In the genomic region with DNA sequence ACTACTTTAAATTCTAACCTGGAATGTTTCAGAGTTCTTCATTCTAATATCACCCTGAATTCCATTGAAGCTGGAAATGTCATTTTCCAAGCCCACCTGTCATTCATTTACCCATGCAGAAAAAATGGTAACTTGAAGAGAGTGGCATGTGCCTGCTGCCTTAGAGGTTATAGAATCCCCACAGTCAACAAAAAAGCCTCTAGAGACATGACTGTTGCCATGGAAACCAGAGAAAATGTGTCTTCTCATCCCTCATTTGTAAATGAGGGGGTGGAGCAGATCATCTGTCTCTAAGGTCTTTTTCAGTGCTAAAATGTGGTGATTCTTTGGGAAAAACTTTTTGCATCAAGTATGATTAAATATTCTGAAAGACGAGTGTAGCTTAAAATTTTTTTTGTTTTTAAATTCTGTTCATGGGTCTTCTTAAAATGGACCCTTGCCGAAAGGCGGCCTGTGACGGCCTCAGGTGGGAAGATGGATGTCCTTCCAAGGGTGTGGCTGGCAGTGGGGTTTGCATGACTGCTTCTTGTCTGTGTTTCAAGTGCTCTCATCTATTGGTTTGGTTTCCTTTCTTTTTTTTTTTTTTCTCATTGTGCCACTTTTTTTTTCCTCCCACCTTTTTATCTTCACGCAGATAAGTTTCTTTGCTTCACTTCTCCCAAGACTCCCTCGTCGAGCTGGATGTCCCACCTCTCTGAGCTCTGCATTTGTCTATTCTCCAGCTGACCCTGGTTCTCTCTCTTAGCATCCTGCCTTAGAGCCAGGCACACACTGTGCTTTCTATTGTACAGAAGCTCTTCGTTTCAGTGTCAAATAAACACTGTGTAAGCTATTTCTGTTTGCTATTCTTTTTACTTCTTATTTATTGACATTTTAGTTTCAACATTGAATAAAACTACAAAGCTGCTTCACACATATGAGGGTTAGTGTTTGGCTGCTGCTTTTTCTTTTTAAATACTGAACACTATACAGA, we compare ENCODE assay signal across 1 cellular context.
TF ChIP-seq lines count a peak whose summit lies in the region.

No MANE protein-coding gene starts in this region.

TF ChIP-seq in endothelial cell of umbilical vein, 7 proteins besides CTCF, POLR2A, EP300 and RAD21:
- peak; percentile 33 for TF ChIP-seq POLR2AphosphoS5 (IDR thresholded peaks at IDR 0.05; ENCODE audit: insufficient read depth, low read depth, low read length)
- no peak for TF ChIP-seq GATA2 (IDR thresholded peaks at IDR 0.05; ENCODE audit: insufficient read depth, insufficient read length, low read depth, low read length)
- TF ChIP-seq, protein P1, sequence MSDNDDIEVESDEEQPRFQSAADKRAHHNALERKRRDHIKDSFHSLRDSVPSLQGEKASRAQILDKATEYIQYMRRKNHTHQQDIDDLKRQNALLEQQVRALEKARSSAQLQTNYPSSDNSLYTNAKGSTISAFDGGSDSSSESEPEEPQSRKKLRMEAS (IDR thresholded peaks at IDR 0.05; ENCODE audit: insufficient read depth, insufficient read length), result no peak
